In the genomic region with DNA sequence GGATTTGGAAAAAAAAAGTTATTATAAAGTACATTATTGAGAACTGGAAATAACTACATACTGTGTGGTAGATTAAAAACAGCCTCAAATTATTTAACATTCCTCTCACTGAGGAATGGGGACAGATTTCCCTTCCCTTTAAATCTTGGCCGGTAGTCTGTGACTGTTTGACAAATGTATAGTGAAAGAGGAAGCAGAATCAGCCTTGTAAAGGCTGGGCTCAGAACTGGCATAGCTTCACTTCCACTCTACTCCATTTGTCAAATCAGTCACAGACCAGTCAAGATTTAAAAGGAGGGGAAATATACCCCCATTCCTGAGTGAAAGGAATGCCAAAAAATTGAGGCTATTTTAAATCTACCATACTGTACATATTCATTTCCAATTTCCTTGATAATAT, we compare ENCODE assay signal across 9 cellular contexts. TPM values are rescaled to one million over a fixed set of nuclear protein-coding genes. Genes with fewer than 3 reads are reported as not detected.
DNase-seq lines count a peak whose midpoint lies in the region; ATAC-seq and TF ChIP-seq lines count a peak whose summit lies in the region.
"Had no signal": no experiment of that assay in that cellular context is flagged by ENCODE, and none has a peak within 500 bp of the region (broad histone marks: within the 10 kb centered on the region; RNA-seq: fewer than 3 reads in every experiment).

No MANE protein-coding gene starts in this region.

- H3K27me3 ChIP-seq in foreskin keratinocyte (no peaks in the 10 kb centered on the region), spleen (replicated peaks in 1 of 7) (no peaks in the 10 kb centered on the region)

- intact Hi-C loops in spleen (cut with DNase I; ENCODE audit: low total_unique reads) = no loop called here

- peak; percentile 76 for DNase-seq in MV-4-11 (lab: John Stamatoyannopoulos, UW)
- peak; percentile 15 for DNase-seq in midbrain (lab: John Stamatoyannopoulos, UW)
- DNase-seq in foreskin keratinocyte = no peak
- DNase-seq in NCI-H1105 (lab: John Stamatoyannopoulos, UW) = no peak
- DNase-seq in spleen = no peak
- no peak for DNase-seq in EL
- DNase-seq: NCI-H2029 treated with DMSO at 0.1 percent for 48 hours had no signal

- H3K4me3 ChIP-seq in spleen = no peak overlapping the region

- no peaks in the 10 kb centered on the region for H3K4me1 ChIP-seq in foreskin keratinocyte
- peaks cover 0 to 20% (median 14%) of the 10 kb centered on the region in 6 donors for H3K4me1 ChIP-seq in spleen

- no peaks in the 10 kb centered on the region for H3K9me3 ChIP-seq in spleen

- no peaks in the 10 kb centered on the region for H3K36me3 ChIP-seq in spleen

- TF ChIP-seq POLR2A in spleen (IDR thresholded peaks at IDR 0.05) = no peak

- 3 to 15% (median 7%) methylated on average over 1 of the region's 1 CpG for WGBS in spleen, 5 donors

- ATAC-seq in GM18868 (IDR thresholded peaks at IDR 0.05; ENCODE audit: unreplicated experiment) (peak; percentile 98), HG02759 (IDR thresholded peaks at IDR 0.05; ENCODE audit: unreplicated experiment) (peak; percentile 90), foreskin keratinocyte (no peak)

- TF ChIP-seq CTCF in foreskin keratinocyte (conservative IDR thresholded peaks at IDR 0.05) (no peak), spleen (IDR thresholded peaks at IDR 0.05 in 8 of 11, conservative IDR thresholded peaks at IDR 0.05 in 3 of 11) (no peak)

- H3K27ac ChIP-seq in foreskin keratinocyte (no peak overlapping the region), spleen (peak overlapping the region in 4 of 8 donors; percentile 6 to 36 (median 28))

RNA-seq across cellular contexts. Expression of a gene that starts 18.2 kb away (rescaled TPM):
- total RNA-seq in foreskin keratinocyte (21.2 and 23.8 TPM in 2 replicates), spleen (10 to 100 TPM; 13.6 to 26.2 (median 15.4) TPM)
- polyA plus RNA-seq in foreskin keratinocyte (16.1 and 17.6 TPM in 2 replicates), spleen (1 to 10 TPM; 7.6 to 8.2 (median 7.7) TPM)

RNA-seq across cellular contexts. Expression of a gene that starts 35.3 kb away (rescaled TPM):
- total RNA-seq in foreskin keratinocyte = 4.1 and 6.9 TPM in 2 replicates
- 0.90 and 1.1 TPM in 2 replicates for polyA plus RNA-seq in foreskin keratinocyte
- 10 to 100 TPM; 23.6 to 38.0 (median 29.1) TPM for total RNA-seq in spleen
- 1 to 10 TPM; 2.0 to 5.2 (median 2.3) TPM for polyA plus RNA-seq in spleen

Comparison
In these comparisons a context has a peak if more than half of its experiments do, and no peak if none do; other contexts are left out.
1. DNase-seq: peak in MV-4-11 (single experiment) and midbrain (single experiment); none in foreskin keratinocyte (0 of 2), NCI-H1105 (single experiment), spleen (single experiment) and EL (single experiment).